ENCODE assay signal across 8 cellular contexts in the genomic region with DNA sequence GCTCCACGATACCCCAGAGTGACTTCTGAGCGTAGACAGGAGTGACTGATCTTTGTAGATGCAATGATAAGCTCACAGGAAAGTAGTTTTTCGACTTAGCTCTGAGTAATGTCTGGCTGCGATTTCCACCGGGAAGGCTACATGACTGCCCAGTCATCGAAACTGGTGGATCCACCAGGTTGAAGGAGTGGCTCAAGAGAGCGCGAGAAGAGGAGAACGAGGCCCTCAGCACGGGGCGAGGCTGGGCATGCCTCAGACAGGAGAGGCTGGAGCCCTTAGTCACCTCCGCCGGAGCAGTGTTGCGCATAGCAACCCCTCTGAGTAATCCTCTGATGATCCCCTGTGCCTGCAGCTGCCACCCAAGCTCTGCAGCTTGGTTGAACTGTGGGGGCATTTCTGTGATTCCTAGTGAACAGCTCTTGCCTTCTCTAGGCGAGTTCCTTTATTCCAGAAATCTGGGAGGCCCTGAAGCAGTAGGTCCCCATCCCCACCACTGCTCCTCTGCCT. TPM values are rescaled to one million over a fixed set of nuclear protein-coding genes. Genes with fewer than 3 reads are reported as not detected.
DNase-seq lines count a peak whose midpoint lies in the region; TF ChIP-seq lines count a peak whose summit lies in the region.
"Had no signal": no experiment of that assay in that cellular context is flagged by ENCODE, and none has a peak within 500 bp of the region (broad histone marks: within the 10 kb centered on the region; RNA-seq: fewer than 3 reads in every experiment).

No MANE protein-coding gene starts in this region.

- peak overlapping the region; percentile 24 for H2AFZ ChIP-seq in osteoblast (ENCODE audit: low read length)
- H2AFZ ChIP-seq in MM.1S (ENCODE audit: low read length): no peak overlapping the region

- peaks cover 46% of the 10 kb centered on the region for H3K36me3 Mint-ChIP-seq in activated T-helper 1 cell treated with anti-CD3 and anti-CD28 coated beads, Interleukin-12 subunit alpha, Interleukin-12 subunit beta, Interleukin-2, Interleukin-4 antibody, amounts not matched to agents 30 ng/mL and 10 ng/mL and 1 ng/mL, durations not matched to agents 14 hours and 24 hours and 36 hours (ENCODE audit: low read depth)

- H4K20me1 ChIP-seq in osteoblast (ENCODE audit: insufficient read depth, low read length): peaks cover 3% of the 10 kb centered on the region
- no peaks in the 10 kb centered on the region; the same call in 1 of the 2 replicates for H4K20me1 ChIP-seq in MM.1S (ENCODE audit: insufficient read depth, low read length)

- peaks cover 22% of the 10 kb centered on the region for H3K36me3 ChIP-seq in osteoblast (ENCODE audit: insufficient read depth, low read length)
- H3K36me3 ChIP-seq in MM.1S (replicated peaks; ENCODE audit: insufficient read depth, low read length): no peaks in the 10 kb centered on the region
- H3K36me3 ChIP-seq: ascending aorta had no signal

- H3K4me3 ChIP-seq in osteoblast (ENCODE audit: insufficient read depth, low read length) (peak overlapping the region; percentile 20), MM.1S (ENCODE audit: low read length) (no peak overlapping the region)
- H3K4me3 ChIP-seq: ascending aorta had no signal

- H3K79me2 ChIP-seq in osteoblast (ENCODE audit: insufficient read depth, low read length) (peaks cover 86% of the 10 kb centered on the region), MM.1S (ENCODE audit: low read length) (peaks cover 99% of the 10 kb centered on the region)

- H3K27ac ChIP-seq in osteoblast (ENCODE audit: low read depth, low read length) (peak overlapping the region; percentile 99), MM.1S (ENCODE audit: low read length) (no peak overlapping the region)
- H3K27ac ChIP-seq: ascending aorta had no signal

- H3F3A ChIP-seq in MM.1S (ENCODE audit: insufficient read depth, low read length): peaks cover 4% of the 10 kb centered on the region

- H3K9me3 Mint-ChIP-seq in activated T-helper 1 cell treated with anti-CD3 and anti-CD28 coated beads, Interleukin-12 subunit alpha, Interleukin-12 subunit beta, Interleukin-2, Interleukin-4 antibody, amounts not matched to agents 30 ng/mL and 10 ng/mL and 1 ng/mL, durations not matched to agents 14 hours and 24 hours and 36 hours: peaks cover 7% of the 10 kb centered on the region

- H3K4me2 ChIP-seq in osteoblast (ENCODE audit: insufficient read depth, low read length): peak overlapping the region; percentile 76
- no peak overlapping the region for H3K4me2 ChIP-seq in MM.1S (ENCODE audit: low read depth, low read length)

- no peak overlapping the region for H3K27ac Mint-ChIP-seq in activated T-helper 1 cell treated with anti-CD3 and anti-CD28 coated beads, Interleukin-12 subunit alpha, Interleukin-12 subunit beta, Interleukin-2, Interleukin-4 antibody, amounts not matched to agents 30 ng/mL and 10 ng/mL and 1 ng/mL, durations not matched to agents 14 hours and 24 hours and 36 hours

- in situ Hi-C loops in G401 (cut with HindIII; ENCODE audit: low sequenced_read_pairs): no loop called here

- intact Hi-C loops in activated T-helper 1 cell treated with anti-CD3 and anti-CD28 coated beads, Interleukin-12 subunit alpha, Interleukin-12 subunit beta, Interleukin-2, Interleukin-4 antibody, amounts not matched to agents 30 ng/mL and 10 ng/mL and 1 ng/mL, durations not matched to agents 14 hours and 24 hours and 36 hours (cut with micrococcal nuclease): no loop called here

- H3K9me2 ChIP-seq in MM.1S (replicated peaks; ENCODE audit: insufficient read depth, low read length): no peaks in the 10 kb centered on the region

- no peaks in the 10 kb centered on the region for H3K27me3 Mint-ChIP-seq in activated T-helper 1 cell treated with anti-CD3 and anti-CD28 coated beads, Interleukin-12 subunit alpha, Interleukin-12 subunit beta, Interleukin-2, Interleukin-4 antibody, amounts not matched to agents 30 ng/mL and 10 ng/mL and 1 ng/mL, durations not matched to agents 14 hours and 24 hours and 36 hours (ENCODE audit: insufficient read depth)

- TF ChIP-seq CTCF in osteoblast (IDR thresholded peaks at IDR 0.05; ENCODE audit: extremely low read depth, low read depth, low read length): no peak
- no peak for TF ChIP-seq CTCF in MM.1S (IDR thresholded peaks at IDR 0.05; ENCODE audit: low read length)

- no peak overlapping the region for H3K4me3 Mint-ChIP-seq in activated T-helper 1 cell treated with anti-CD3 and anti-CD28 coated beads, Interleukin-12 subunit alpha, Interleukin-12 subunit beta, Interleukin-2, Interleukin-4 antibody, amounts not matched to agents 30 ng/mL and 10 ng/mL and 1 ng/mL, durations not matched to agents 14 hours and 24 hours and 36 hours

- H3K27me3 ChIP-seq in osteoblast (ENCODE audit: insufficient read depth, low read length) (no peaks in the 10 kb centered on the region), MM.1S (replicated peaks; ENCODE audit: insufficient read depth, low read length) (no peaks in the 10 kb centered on the region)
- H3K27me3 ChIP-seq: ascending aorta had no signal

- H3K4me1 ChIP-seq in osteoblast (ENCODE audit: insufficient read depth, low read length) (peaks cover 28% of the 10 kb centered on the region), MM.1S (ENCODE audit: low read length) (peaks cover 4% of the 10 kb centered on the region)

- H3K9me3 ChIP-seq in osteoblast (ENCODE audit: low read depth, low read length) (no peaks in the 10 kb centered on the region), MM.1S (replicated peaks; ENCODE audit: insufficient read depth, low read length) (no peaks in the 10 kb centered on the region)
- H3K9me3 ChIP-seq: ascending aorta had no signal

- peak; percentile 95 for DNase-seq in GM03348 (ENCODE audit: low spot score)
- DNase-seq in NCI-H2171 treated with DMSO at 0.1 percent for 48 hours (lab: John Stamatoyannopoulos, UW): peak; percentile 75
- peak; percentile 87 for DNase-seq in dedifferentiated amniotic fluid mesenchymal stem cell (ENCODE audit: extremely low spot score)
- peak; percentile 98 for DNase-seq in osteoblast (ENCODE audit: insufficient read length, low spot score, missing footprints)
- no peak for DNase-seq in G401 (ENCODE audit: low spot score)
- DNase-seq in MM.1S: no peak
- DNase-seq in activated T-helper 1 cell treated with anti-CD3 and anti-CD28 coated beads, Interleukin-12 subunit alpha, Interleukin-12 subunit beta, Interleukin-2, Interleukin-4 antibody, amounts not matched to agents 30 ng/mL and 10 ng/mL and 1 ng/mL, durations not matched to agents 14 hours and 24 hours and 36 hours (ENCODE audit: low spot score): no peak

- no peak overlapping the region for H3K9ac ChIP-seq in MM.1S (ENCODE audit: low read length)

- peaks cover 28% of the 10 kb centered on the region for H3K4me1 Mint-ChIP-seq in activated T-helper 1 cell treated with anti-CD3 and anti-CD28 coated beads, Interleukin-12 subunit alpha, Interleukin-12 subunit beta, Interleukin-2, Interleukin-4 antibody, amounts not matched to agents 30 ng/mL and 10 ng/mL and 1 ng/mL, durations not matched to agents 14 hours and 24 hours and 36 hours (ENCODE audit: low read depth)

RNA-seq across cellular contexts. Expression of a gene that starts 25.6 kb away (rescaled TPM):
- total RNA-seq in osteoblast: 27.5 and 30.1 TPM in 2 replicates
- total RNA-seq in G401 (2014; rRNA removed; shearing (Covaris generic)): 7.3 and 12.4 TPM in 2 replicates
- total RNA-seq in activated T-helper 1 cell treated with anti-CD3 and anti-CD28 coated beads, Interleukin-12 subunit alpha, Interleukin-12 subunit beta, Interleukin-2, Interleukin-4 antibody, amounts not matched to agents 30 ng/mL and 10 ng/mL and 1 ng/mL, durations not matched to agents 14 hours and 24 hours and 36 hours: 40.8 and 45.3 TPM in 2 replicates

Comparison
In these comparisons a context has a peak if more than half of its experiments do, and no peak if none do; other contexts are left out.
1. DNase-seq: peak in GM03348 (single experiment), NCI-H2171 treated with DMSO at 0.1 percent for 48 hours (single experiment), dedifferentiated amniotic fluid mesenchymal stem cell (single experiment) and osteoblast (single experiment); none in G401 (single experiment), MM.1S (single experiment) and activated T-helper 1 cell treated with anti-CD3 and anti-CD28 coated beads, Interleukin-12 subunit alpha, Interleukin-12 subunit beta, Interleukin-2, Interleukin-4 antibody, amounts not matched to agents 30 ng/mL and 10 ng/mL and 1 ng/mL, durations not matched to agents 14 hours and 24 hours and 36 hours (single experiment).